ENCODE assay signal across 9 cellular contexts in genomic region chr3:120693439-120694172, GRCh38. TPM values are rescaled to one million over a fixed set of nuclear protein-coding genes. Genes with fewer than 3 reads are reported as not detected.
DNase-seq lines count a peak whose midpoint lies in the region; ATAC-seq, FAIRE-seq and TF ChIP-seq lines count a peak whose summit lies in the region.
"Had no signal": no experiment of that assay in that cellular context is flagged by ENCODE, and none has a peak within 500 bp of the region (broad histone marks: within the 10 kb centered on the region; RNA-seq: fewer than 3 reads in every experiment).

No MANE protein-coding gene starts in this region.

- TF ChIP-seq CTCF in fibroblast of lung (conservative IDR thresholded peaks at IDR 0.05 in 1 of 2, IDR thresholded peaks at IDR 0.05 in 1 of 2; ENCODE audit: low read depth in 1 of 2, low read length in 2 of 2) (no peak), gastrocnemius medialis (IDR thresholded peaks at IDR 0.05 in 4 of 5, conservative IDR thresholded peaks at IDR 0.05 in 1 of 5) (no peak)

- no peaks in the 10 kb centered on the region for H4K20me1 ChIP-seq in fibroblast of lung (ENCODE audit: control insufficient read depth, extremely low read depth, insufficient read depth, low read length)

- H3K27ac ChIP-seq in fibroblast of lung (ENCODE audit: insufficient read depth, low read length): no peak overlapping the region
- no peak overlapping the region for H3K27ac ChIP-seq in gastrocnemius medialis

- H3K36me3 ChIP-seq in fibroblast of lung (ENCODE audit: control insufficient read depth, insufficient read depth, low read length) (no peaks in the 10 kb centered on the region), gastrocnemius medialis (peaks cover 0 to 16% of the 10 kb centered on the region in 2 donors)

- no peak overlapping the region for H2AFZ ChIP-seq in fibroblast of lung (ENCODE audit: low read length)

- H3K27me3 ChIP-seq in fibroblast of lung (ENCODE audit: control insufficient read depth, insufficient read depth, low read length): no peaks in the 10 kb centered on the region
- H3K27me3 ChIP-seq in gastrocnemius medialis: no peaks in the 10 kb centered on the region

- in situ Hi-C loops in gastrocnemius medialis (cut with MboI; ENCODE audit: low sequenced_read_pairs in 4 of 4): no loop called here

- H3K4me3 ChIP-seq in fibroblast of lung (replicated peaks in 1 of 4; ENCODE audit: control extremely low read depth in 1 of 4, insufficient read depth in 1 of 4, low read depth in 3 of 4, low read length in 4 of 4) (no peak overlapping the region), gastrocnemius medialis (no peak overlapping the region)

- no peak overlapping the region for H3K9ac ChIP-seq in fibroblast of lung (ENCODE audit: insufficient read depth, low read length)

- no peak overlapping the region for H3K4me2 ChIP-seq in fibroblast of lung (ENCODE audit: extremely low read depth, insufficient read depth, low read length)

- no peak for DNase-seq in H54 (ENCODE audit: insufficient read length, low spot score)
- peak; percentile 79 for DNase-seq in NCI-H748 (lab: John Stamatoyannopoulos, UW; ENCODE audit: unreplicated experiment)
- DNase-seq in fibroblast of lung (ENCODE audit: low read depth in 2 of 2): peak; percentile 48 to 57
- DNase-seq in renal cortical epithelial cell (ENCODE audit: low read depth): peak; percentile 94
- DNase-seq in NCI-H187 treated with DMSO at 0.1 percent for 48 hours (lab: John Stamatoyannopoulos, UW): no peak
- no peak for DNase-seq in gastrocnemius medialis
- DNase-seq in islet precursor cell: no peak
- DNase-seq: stimulated activated CD4-positive, alpha-beta T cell treated with anti-CD3 and anti-CD28 coated beads, Interleukin-15, amount 100 ng/mL, for 24 hours had no signal

- H3K9me3 ChIP-seq in fibroblast of lung (ENCODE audit: control insufficient read depth, insufficient read depth, low read depth, low read length) (no peaks in the 10 kb centered on the region), gastrocnemius medialis (no peaks in the 10 kb centered on the region)

- intact Hi-C loops in gastrocnemius medialis (cut with DNase I; ENCODE audit: low total_unique reads): no loop called here

- H3K4me1 ChIP-seq in fibroblast of lung (ENCODE audit: control insufficient read depth, extremely low read depth, insufficient read depth, low read length) (peaks cover 3% of the 10 kb centered on the region), gastrocnemius medialis (peaks cover 0 to 6% of the 10 kb centered on the region in 2 donors)

- FAIRE-seq in H54 (lab: Jason Lieb, UNC): peak; percentile 93

- H3K79me2 ChIP-seq in fibroblast of lung (ENCODE audit: control insufficient read depth, insufficient read depth, low read length): no peaks in the 10 kb centered on the region

- ATAC-seq in gastrocnemius medialis (no peak), GM18870 (IDR thresholded peaks at IDR 0.05; ENCODE audit: unreplicated experiment) (no peak)

- TF ChIP-seq POLR2A in H54 (IDR thresholded peaks at IDR 0.05; ENCODE audit: low read depth, low read length): no peak
- no peak for TF ChIP-seq POLR2A in gastrocnemius medialis (IDR thresholded peaks at IDR 0.05)

RNA-seq across cellular contexts. Expression of gene HGD, which starts 11.6 kb away (rescaled TPM):
- under 0.01 TPM in 1 of 2 replicates, not detected in the other for total RNA-seq in fibroblast of lung
- polyA plus RNA-seq in fibroblast of lung: 0.18 TPM in 1 of 2 replicates, not detected in the other
- polyA plus RNA-seq in fibroblast of lung (2012): not detected in 2 replicates
- polyA minus RNA-seq in fibroblast of lung (ENCODE audit: low replicate concordance): not detected in 2 replicates
- 27.3 and 91.5 TPM in 2 replicates for total RNA-seq in renal cortical epithelial cell
- total RNA-seq in gastrocnemius medialis: 1 to 10 TPM in 2 of 4 donors, under 1 TPM in 1, not detected in 1; 0.68 to 4.1 (median 1.3) TPM

RNA-seq across cellular contexts. Expression of gene RABL3, which starts 48.7 kb away (rescaled TPM):
- 10.8 and 11.9 TPM in 2 replicates for total RNA-seq in fibroblast of lung
- 11.7 and 13.4 TPM in 2 replicates for polyA plus RNA-seq in fibroblast of lung
- polyA plus RNA-seq in fibroblast of lung (2012): 19.3 and 23.7 TPM in 2 replicates
- 1.0 and 1.5 TPM in 2 replicates for polyA minus RNA-seq in fibroblast of lung (ENCODE audit: low replicate concordance)
- 34.9 and 42.7 TPM in 2 replicates for total RNA-seq in renal cortical epithelial cell
- total RNA-seq in gastrocnemius medialis: 10 to 100 TPM; 20.0 to 46.8 (median 30.4) TPM

RNA-seq across cellular contexts. Expression of gene GTF2E1, which starts 48.9 kb away (rescaled TPM):
- 15.7 and 16.2 TPM in 2 replicates for total RNA-seq in fibroblast of lung
- polyA plus RNA-seq in fibroblast of lung: 10.7 and 11.5 TPM in 2 replicates
- polyA plus RNA-seq in fibroblast of lung (2012): 5.4 and 6.1 TPM in 2 replicates
- polyA minus RNA-seq in fibroblast of lung (ENCODE audit: low replicate concordance): 0.79 and 2.7 TPM in 2 replicates
- 31.9 and 36.8 TPM in 2 replicates for total RNA-seq in renal cortical epithelial cell
- 10 to 100 TPM in 3 of 4 donors, 1 to 10 TPM in 1; 7.3 to 23.8 (median 19.3) TPM for total RNA-seq in gastrocnemius medialis

Comparison
In these comparisons a context has a peak if more than half of its experiments do, and no peak if none do; other contexts are left out.
1. DNase-seq: peak in NCI-H748 (single experiment), fibroblast of lung (2 of 2) and renal cortical epithelial cell (single experiment); none in H54 (single experiment), NCI-H187 treated with DMSO at 0.1 percent for 48 hours (single experiment), gastrocnemius medialis (0 of 2) and islet precursor cell (single experiment).